ENCODE assay signal across 2 cellular contexts in the genomic region with DNA sequence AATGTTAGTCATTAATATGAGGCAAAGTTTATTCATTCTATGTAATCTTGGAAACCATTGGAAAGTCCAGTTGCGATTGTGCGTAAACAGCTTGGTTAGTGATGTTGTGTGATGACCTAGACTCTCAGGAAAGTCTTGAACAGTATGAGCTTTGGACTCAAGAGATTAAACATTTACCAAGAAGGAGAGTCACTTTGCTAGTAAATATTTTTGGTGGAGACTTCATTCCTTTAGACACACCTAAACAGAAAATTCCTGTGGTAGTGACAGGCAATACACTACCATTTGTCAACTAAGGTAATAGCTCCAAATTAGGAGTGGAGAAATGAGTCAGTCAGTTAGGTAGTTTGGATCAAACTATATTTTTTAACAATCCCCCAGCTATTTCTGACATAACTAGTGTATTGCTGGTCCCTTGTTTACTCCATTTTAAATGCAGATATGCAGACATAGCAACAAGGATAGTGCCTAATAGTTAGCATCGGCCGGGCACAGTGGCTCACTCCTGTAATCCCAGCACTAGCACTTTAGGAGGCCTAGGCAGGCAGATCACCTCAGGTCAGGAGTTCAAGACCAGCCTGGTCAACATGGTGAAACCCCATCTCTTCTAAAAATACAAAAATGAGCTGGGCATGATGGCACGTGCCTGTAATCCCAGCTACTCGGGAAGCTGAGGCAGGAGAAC.
TF ChIP-seq lines count a peak whose summit lies in the region.

No MANE protein-coding gene starts in this region.

TF ChIP-seq in liver, 16 proteins besides CTCF, POLR2A, EP300 and RAD21 (continued from another document):
- TF ChIP-seq, protein P1, sequence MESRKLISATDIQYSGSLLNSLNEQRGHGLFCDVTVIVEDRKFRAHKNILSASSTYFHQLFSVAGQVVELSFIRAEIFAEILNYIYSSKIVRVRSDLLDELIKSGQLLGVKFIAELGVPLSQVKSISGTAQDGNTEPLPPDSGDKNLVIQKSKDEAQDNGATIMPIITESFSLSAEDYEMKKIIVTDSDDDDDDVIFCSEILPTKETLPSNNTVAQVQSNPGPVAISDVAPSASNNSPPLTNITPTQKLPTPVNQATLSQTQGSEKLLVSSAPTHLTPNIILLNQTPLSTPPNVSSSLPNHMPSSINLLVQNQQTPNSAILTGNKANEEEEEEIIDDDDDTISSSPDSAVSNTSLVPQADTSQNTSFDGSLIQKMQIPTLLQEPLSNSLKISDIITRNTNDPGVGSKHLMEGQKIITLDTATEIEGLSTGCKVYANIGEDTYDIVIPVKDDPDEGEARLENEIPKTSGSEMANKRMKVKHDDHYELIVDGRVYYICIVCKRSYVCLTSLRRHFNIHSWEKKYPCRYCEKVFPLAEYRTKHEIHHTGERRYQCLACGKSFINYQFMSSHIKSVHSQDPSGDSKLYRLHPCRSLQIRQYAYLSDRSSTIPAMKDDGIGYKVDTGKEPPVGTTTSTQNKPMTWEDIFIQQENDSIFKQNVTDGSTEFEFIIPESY (IDR thresholded peaks at IDR 0.05) = no peak
- TF ChIP-seq TAF1 (conservative IDR thresholded peaks at IDR 0.05) (no peak), RXRA (IDR thresholded peaks at IDR 0.05) (no peak), REST (IDR thresholded peaks at IDR 0.05) (no peak), HNF4A (conservative IDR thresholded peaks at IDR 0.05) (peak; percentile 60 to 79), NR2F2 (IDR thresholded peaks at IDR 0.05) (no peak), YY1 (IDR thresholded peaks at IDR 0.05) (no peak), FOXA2 (IDR thresholded peaks at IDR 0.05) (no peak), JUND (IDR thresholded peaks at IDR 0.05) (peak in 1 of 2 donors; percentile 36), ATF3 (IDR thresholded peaks at IDR 0.05) (no peak), EGR1 (IDR thresholded peaks at IDR 0.05; ENCODE audit: low read depth in 2 of 2) (no peak), GABPA (IDR thresholded peaks at IDR 0.05 in 1 of 2, conservative IDR thresholded peaks at IDR 0.05 in 1 of 2) (no peak), HNF4G (IDR thresholded peaks at IDR 0.05) (peak; percentile 66)
- TF ChIP-seq, protein P2, sequence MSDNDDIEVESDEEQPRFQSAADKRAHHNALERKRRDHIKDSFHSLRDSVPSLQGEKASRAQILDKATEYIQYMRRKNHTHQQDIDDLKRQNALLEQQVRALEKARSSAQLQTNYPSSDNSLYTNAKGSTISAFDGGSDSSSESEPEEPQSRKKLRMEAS (IDR thresholded peaks at IDR 0.05) = no peak

TF ChIP-seq in SK-N-SH, 30 proteins besides CTCF, POLR2A, EP300 and RAD21 (continued from another document):
- no peak for TF ChIP-seq NFIC (IDR thresholded peaks at IDR 0.05; ENCODE audit: borderline replicate concordance)
- TF ChIP-seq POLR2AphosphoS5 (IDR thresholded peaks at IDR 0.05; ENCODE audit: low read depth, low read length) = no peak
- no peak for TF ChIP-seq RXRA (IDR thresholded peaks at IDR 0.05; ENCODE audit: borderline replicate concordance, low read depth)
- TF ChIP-seq PBX3 (IDR thresholded peaks at IDR 0.05) = no peak
- no peak for TF ChIP-seq CHD2 (IDR thresholded peaks at IDR 0.05; ENCODE audit: low read length, partially characterized antibody)
- no peak for TF ChIP-seq MXI1 (IDR thresholded peaks at IDR 0.05; ENCODE audit: low read depth, low read length)
- no peak for TF ChIP-seq GATA2 (CRISPR knock-in tag; IDR thresholded peaks at IDR 0.05)
- TF ChIP-seq RFX5 (IDR thresholded peaks at IDR 0.05; ENCODE audit: low read length) = no peak
- TF ChIP-seq, protein P3, sequence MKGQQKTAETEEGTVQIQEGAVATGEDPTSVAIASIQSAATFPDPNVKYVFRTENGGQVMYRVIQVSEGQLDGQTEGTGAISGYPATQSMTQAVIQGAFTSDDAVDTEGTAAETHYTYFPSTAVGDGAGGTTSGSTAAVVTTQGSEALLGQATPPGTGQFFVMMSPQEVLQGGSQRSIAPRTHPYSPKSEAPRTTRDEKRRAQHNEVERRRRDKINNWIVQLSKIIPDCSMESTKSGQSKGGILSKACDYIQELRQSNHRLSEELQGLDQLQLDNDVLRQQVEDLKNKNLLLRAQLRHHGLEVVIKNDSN (IDR thresholded peaks at IDR 0.05; ENCODE audit: borderline replicate concordance, low read depth) = no peak
- TF ChIP-seq, protein P1 (IDR thresholded peaks at IDR 0.05; ENCODE audit: borderline replicate concordance, low read depth) = no peak
